8 cellular contexts compared by ENCODE assay signal in the genomic region with DNA sequence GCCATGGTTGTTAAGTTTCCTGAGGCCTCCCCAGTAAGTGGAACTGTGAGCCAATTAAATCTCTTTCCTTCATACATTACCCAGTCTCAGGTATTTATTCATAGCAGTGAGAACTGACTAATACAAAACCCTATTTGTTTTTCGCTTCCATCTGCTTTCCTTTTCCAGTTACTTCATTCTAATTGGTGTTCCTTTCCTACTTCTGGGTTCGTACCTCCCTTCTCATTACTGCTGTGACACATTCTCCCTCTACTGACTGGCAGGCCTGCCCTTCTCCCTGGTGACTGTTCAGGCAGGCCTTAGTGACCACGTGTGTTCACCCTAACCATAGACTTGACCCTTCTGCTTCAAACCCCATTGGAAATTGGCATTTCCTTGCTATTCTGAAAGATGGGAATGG. TPM values are rescaled to one million over a fixed set of nuclear protein-coding genes. Genes with fewer than 3 reads are reported as not detected.
DNase-seq lines count a peak whose midpoint lies in the region; ATAC-seq and TF ChIP-seq lines count a peak whose summit lies in the region.

No MANE protein-coding gene starts in this region.

- H3K9ac ChIP-seq in fibroblast of lung (ENCODE audit: insufficient read depth, low read length) (no peak overlapping the region), subcutaneous abdominal adipose tissue (ENCODE audit: low read length in 5 of 5) (peak overlapping the region in 4 of 5 donors; percentile 0 to 41 (median 20))

- H3K36me3 ChIP-seq in RWPE2 (ENCODE audit: low read depth): no peaks in the 10 kb centered on the region
- H3K36me3 ChIP-seq in fibroblast of lung (ENCODE audit: control insufficient read depth, insufficient read depth, low read length): no peaks in the 10 kb centered on the region
- peaks cover 0 to 5% (median 2%) of the 10 kb centered on the region in 5 donors for H3K36me3 ChIP-seq in subcutaneous abdominal adipose tissue (ENCODE audit: control insufficient read depth in 5 of 5, insufficient read depth in 5 of 5, low read length in 5 of 5)

- H3K27ac ChIP-seq in RWPE2 (ENCODE audit: poor library complexity, severe bottlenecking): peak overlapping the region; percentile 62
- H3K27ac ChIP-seq in fibroblast of lung (ENCODE audit: insufficient read depth, low read length): peak overlapping the region; percentile 23
- peak overlapping the region; percentile 87 for H3K27ac ChIP-seq in subcutaneous abdominal adipose tissue (ENCODE audit: low read depth, low read length)

- DNase-seq in NCI-H1105 treated with DMSO at 0.1 percent for 48 hours (lab: John Stamatoyannopoulos, UW): peak; percentile 20
- DNase-seq in NCI-H1105 (lab: John Stamatoyannopoulos, UW): no peak
- DNase-seq in RWPE2 (ENCODE audit: low spot score): no peak
- no peak for DNase-seq in fibroblast of lung (ENCODE audit: low read depth in 2 of 2)
- DNase-seq in GM19240 (ENCODE audit: insufficient read length, low spot score): no peak
- no peak for DNase-seq in stimulated activated naive CD8-positive, alpha-beta T cell treated with anti-CD3 and anti-CD28 coated beads, Interleukin-15, Interleukin-2, amounts not matched to agents 100 U/mL and 50 U/mL, for 24 hours
- no peak for DNase-seq in NCI-H2196 treated with DMSO at 0.1 percent for 48 hours (lab: John Stamatoyannopoulos, UW; ENCODE audit: unreplicated experiment)

- H3K9me3 ChIP-seq in RWPE2 (ENCODE audit: severe bottlenecking) (no peaks in the 10 kb centered on the region), fibroblast of lung (ENCODE audit: control insufficient read depth, insufficient read depth, low read depth, low read length) (no peaks in the 10 kb centered on the region), subcutaneous abdominal adipose tissue (ENCODE audit: control insufficient read depth in 5 of 5, low read length in 5 of 5) (no peaks in the 10 kb centered on the region)

- no peaks in the 10 kb centered on the region for H3K27me3 ChIP-seq in RWPE2 (ENCODE audit: insufficient read depth, poor library complexity, severe bottlenecking)
- H3K27me3 ChIP-seq in fibroblast of lung (ENCODE audit: control insufficient read depth, insufficient read depth, low read length): no peaks in the 10 kb centered on the region
- no peaks in the 10 kb centered on the region for H3K27me3 ChIP-seq in subcutaneous abdominal adipose tissue (ENCODE audit: control insufficient read depth in 5 of 5, insufficient read depth in 4 of 5, low read length in 5 of 5)

- no peaks in the 10 kb centered on the region for H4K20me1 ChIP-seq in fibroblast of lung (ENCODE audit: control insufficient read depth, extremely low read depth, insufficient read depth, low read length)

- peaks cover 28% of the 10 kb centered on the region for H3K4me1 ChIP-seq in RWPE2 (ENCODE audit: insufficient read depth, poor library complexity, severe bottlenecking)
- peaks cover 22% of the 10 kb centered on the region for H3K4me1 ChIP-seq in fibroblast of lung (ENCODE audit: control insufficient read depth, extremely low read depth, insufficient read depth, low read length)
- H3K4me1 ChIP-seq in subcutaneous abdominal adipose tissue (ENCODE audit: control insufficient read depth in 5 of 5, insufficient read depth in 5 of 5, low read length in 5 of 5): peaks cover 15 to 90% (median 64%) of the 10 kb centered on the region in 5 donors

- TF ChIP-seq CTCF in RWPE2 (IDR thresholded peaks at IDR 0.05; ENCODE audit: poor library complexity, severe bottlenecking) (no peak), fibroblast of lung (conservative IDR thresholded peaks at IDR 0.05 in 1 of 2, IDR thresholded peaks at IDR 0.05 in 1 of 2; ENCODE audit: low read depth in 1 of 2, low read length in 2 of 2) (no peak)

- no peaks in the 10 kb centered on the region for H3K79me2 ChIP-seq in fibroblast of lung (ENCODE audit: control insufficient read depth, insufficient read depth, low read length)

- no peak overlapping the region for H3K4me3 ChIP-seq in RWPE2 (ENCODE audit: severe bottlenecking)
- no peak overlapping the region for H3K4me3 ChIP-seq in fibroblast of lung (replicated peaks in 1 of 4; ENCODE audit: control extremely low read depth in 1 of 4, insufficient read depth in 1 of 4, low read depth in 3 of 4, low read length in 4 of 4)
- H3K4me3 ChIP-seq in subcutaneous abdominal adipose tissue (ENCODE audit: low read depth in 1 of 5, low read length in 5 of 5): no peak overlapping the region

- no peak; the same call in 2 of the 3 replicates for ATAC-seq in RWPE2 (ENCODE audit: low read depth)
- ATAC-seq in stimulated activated naive CD8-positive, alpha-beta T cell treated with anti-CD3 and anti-CD28 coated beads, Interleukin-15, Interleukin-2, amounts not matched to agents 100 U/mL and 50 U/mL, for 24 hours: no peak

- no peak overlapping the region for H3K4me2 ChIP-seq in fibroblast of lung (ENCODE audit: extremely low read depth, insufficient read depth, low read length)

- H2AFZ ChIP-seq in fibroblast of lung (ENCODE audit: low read length): no peak overlapping the region

RNA-seq across cellular contexts. Expression of gene MTURN, which starts 37.7 kb away (rescaled TPM):
- 12.9 and 16.9 TPM in 2 replicates for total RNA-seq in fibroblast of lung
- polyA plus RNA-seq in fibroblast of lung: 6.8 and 7.1 TPM in 2 replicates
- polyA plus RNA-seq in fibroblast of lung (2012): 6.6 and 8.9 TPM in 2 replicates
- 0.12 and 3.9 TPM in 2 replicates for polyA minus RNA-seq in fibroblast of lung (ENCODE audit: low replicate concordance)

Comparison
In these comparisons a context has a peak if more than half of its experiments do, and no peak if none do; other contexts are left out.
1. H3K27ac ChIP-seq: peak in every context shown above with its lines; median percentile 87 in subcutaneous abdominal adipose tissue; 62 in RWPE2; 23 in fibroblast of lung.